In genomic region chr11:121048464-121049233, GRCh38 we compare ENCODE assay signal across 22 cellular contexts. TPM values are rescaled to one million over a fixed set of nuclear protein-coding genes. Genes with fewer than 3 reads are reported as not detected.
DNase-seq lines count a peak whose midpoint lies in the region; ATAC-seq, FAIRE-seq and TF ChIP-seq lines count a peak whose summit lies in the region.
"Had no signal": no experiment of that assay in that cellular context is flagged by ENCODE, and none has a peak within 500 bp of the region (broad histone marks: within the 10 kb centered on the region; RNA-seq: fewer than 3 reads in every experiment).

No MANE protein-coding gene starts in this region.

- no peak overlapping the region for H2AK5ac ChIP-seq in mesendoderm (ENCODE audit: low read length)

- H2BK120ac ChIP-seq in mesendoderm (ENCODE audit: low read depth, low read length) = no peak overlapping the region

- H3K36me3 ChIP-seq in mesendoderm (ENCODE audit: control insufficient read depth, insufficient read depth, low read length) (no peaks in the 10 kb centered on the region), ascending aorta (peaks cover 10 to 23% of the 10 kb centered on the region in 2 donors), Caco-2 (ENCODE audit: control insufficient read depth, insufficient read depth, low read length) (no peaks in the 10 kb centered on the region)

- peaks cover 28% of the 10 kb centered on the region for H3K36me3 Mint-ChIP-seq in central memory CD8-positive, alpha-beta T cell (ENCODE audit: insufficient read depth)
- H3K36me3 Mint-ChIP-seq in activated T-cell treated with anti-CD3 and anti-CD28 coated beads, Interleukin-2, amount 50 U/mL, for 24 hours (ENCODE audit: low read depth) = peaks cover 60% of the 10 kb centered on the region
- H3K36me3 Mint-ChIP-seq in T-cell (peaks cover 56% of the 10 kb centered on the region), Caco-2 (ENCODE audit: insufficient read depth, unreplicated experiment) (no peaks in the 10 kb centered on the region)

- H3K27me3 Mint-ChIP-seq in central memory CD8-positive, alpha-beta T cell = no peaks in the 10 kb centered on the region
- no peaks in the 10 kb centered on the region for H3K27me3 Mint-ChIP-seq in activated T-cell treated with anti-CD3 and anti-CD28 coated beads, Interleukin-2, amount 50 U/mL, for 24 hours
- H3K27me3 Mint-ChIP-seq in T-cell (no peaks in the 10 kb centered on the region), Caco-2 (ENCODE audit: insufficient read depth, unreplicated experiment) (no peaks in the 10 kb centered on the region)
- H3K27me3 Mint-ChIP-seq: activated CD4-positive, alpha-beta T cell treated with anti-CD3 and anti-CD28 coated beads, Interleukin-2, amount 10 ng/mL, durations not matched to agents 24 days and 14 days; activated naive CD8-positive, alpha-beta T cell treated with anti-CD3 and anti-CD28 coated beads, Interleukin-2, amount 50 U/mL, for 24 hours; CD4-positive, alpha-beta T cell had no signal

- no TSS peak for BruUV-seq in Caco-2 (replicated peaks; lab: Mats Ljungman, UMichigan)

- no peaks in the 10 kb centered on the region for H3K27me3 ChIP-seq in mesendoderm (ENCODE audit: insufficient read depth, low read length, poor library complexity)
- H3K27me3 ChIP-seq in ascending aorta = no peaks in the 10 kb centered on the region
- no peaks in the 10 kb centered on the region for H3K27me3 ChIP-seq in Caco-2 (replicated peaks; ENCODE audit: control insufficient read depth, insufficient read depth, low read length)
- H3K27me3 ChIP-seq: cardiac muscle cell, neutrophil, testis had no signal

- no peaks in the 10 kb centered on the region for H3K79me2 ChIP-seq in mesendoderm (ENCODE audit: control insufficient read depth, insufficient read depth, low read length)

- H3K79me1 ChIP-seq in mesendoderm (ENCODE audit: low read length) = no peaks in the 10 kb centered on the region

- FAIRE-seq in D721Med (lab: Jason Lieb, UNC) = peak; percentile 88
- FAIRE-seq: TTC549 had no signal

- no peak overlapping the region for H3K4me3 Mint-ChIP-seq in central memory CD8-positive, alpha-beta T cell
- H3K4me3 Mint-ChIP-seq in activated T-cell treated with anti-CD3 and anti-CD28 coated beads, Interleukin-2, amount 50 U/mL, for 24 hours = no peak overlapping the region
- H3K4me3 Mint-ChIP-seq in T-cell (no peak overlapping the region), Caco-2 (ENCODE audit: unreplicated experiment) (no peak overlapping the region)
- H3K4me3 Mint-ChIP-seq: activated CD4-positive, alpha-beta T cell treated with anti-CD3 and anti-CD28 coated beads, Interleukin-2, amount 10 ng/mL, durations not matched to agents 24 days and 14 days; activated naive CD8-positive, alpha-beta T cell treated with anti-CD3 and anti-CD28 coated beads, Interleukin-2, amount 50 U/mL, for 24 hours; CD4-positive, alpha-beta T cell had no signal

- DNase-seq in D721Med (ENCODE audit: insufficient read length, low spot score) (no peak), RPMI7951 (ENCODE audit: low read depth) (peak; percentile 20), mesendoderm (peak; percentile 20), T-cell (no peak), ascending aorta (ENCODE audit: low spot score in 2 of 2) (no peak), Caco-2 (no peak)
- no peak for DNase-seq in central memory CD8-positive, alpha-beta T cell (ENCODE audit: low spot score in 2 of 2)
- no peak for DNase-seq in activated T-cell treated with anti-CD3 and anti-CD28 coated beads, Interleukin-2, amount 50 U/mL, for 24 hours
- DNase-seq: activated CD4-positive, alpha-beta T cell treated with anti-CD3 and anti-CD28 coated beads, Interleukin-2, amount 10 ng/mL, durations not matched to agents 24 days and 14 days; activated CD8-positive, alpha-beta memory T cell treated with anti-CD3 and anti-CD28 coated beads, Interleukin-2, amount 50 U/mL, for 4 hours; activated effector memory CD4-positive, alpha-beta T cell treated with Interleukin-2 at 50 U/mL for 16 hours; activated naive CD8-positive, alpha-beta T cell treated with anti-CD3 and anti-CD28 coated beads, Interleukin-2, amount 50 U/mL, for 24 hours; CD4-positive, alpha-beta T cell; erythroblast; left ventricle myocardium superior; NCI-H82; PC-9; SW 1271; testis had no signal

- H3K9me3 ChIP-seq in ascending aorta (no peaks in the 10 kb centered on the region), Caco-2 (no peaks in the 10 kb centered on the region)
- H3K9me3 ChIP-seq: neutrophil, testis had no signal

- no peak overlapping the region for H2BK15ac ChIP-seq in mesendoderm (replicated peaks; ENCODE audit: low read depth)

- TF ChIP-seq CTCF in D721Med (IDR thresholded peaks at IDR 0.05; ENCODE audit: insufficient read depth, missing control alignments) = no peak
- TF ChIP-seq CTCF in ascending aorta (IDR thresholded peaks at IDR 0.05) = no peak
- no peak for TF ChIP-seq CTCF in Caco-2 (IDR thresholded peaks at IDR 0.05; ENCODE audit: insufficient read depth in 1 of 2, low read depth in 1 of 2, low read length in 1 of 2, severe bottlenecking in 1 of 2, unreplicated experiment in 1 of 2)

- no peaks in the 10 kb centered on the region for H3K9me3 Mint-ChIP-seq in central memory CD8-positive, alpha-beta T cell
- H3K9me3 Mint-ChIP-seq in activated T-cell treated with anti-CD3 and anti-CD28 coated beads, Interleukin-2, amount 50 U/mL, for 24 hours = no peaks in the 10 kb centered on the region
- no peaks in the 10 kb centered on the region for H3K9me3 Mint-ChIP-seq in T-cell
- H3K9me3 Mint-ChIP-seq in Caco-2 (ENCODE audit: unreplicated experiment) = no peaks in the 10 kb centered on the region
- H3K9me3 Mint-ChIP-seq: activated CD4-positive, alpha-beta T cell treated with anti-CD3 and anti-CD28 coated beads, Interleukin-2, amount 10 ng/mL, durations not matched to agents 24 days and 14 days; activated naive CD8-positive, alpha-beta T cell treated with anti-CD3 and anti-CD28 coated beads, Interleukin-2, amount 50 U/mL, for 24 hours; CD4-positive, alpha-beta T cell had no signal

- H3K9ac ChIP-seq in mesendoderm (ENCODE audit: low read length) = no peak overlapping the region

- CTCF ChIA-PET in T-cell (lab: Charles Lee) (interaction anchor here in 1 of 2 donors (0.5 to 0.6 kb wide), 3 partner anchors 127 to 1564 kb away, joined by 3 to 5 read pairs (median 4); no protein-coding TSS in a partner anchor), Caco-2 (lab: Charles Lee) (interaction anchor here (0.8 kb wide), 1 partner anchor 146 kb away, joined by 4 read pairs; no protein-coding TSS in a partner anchor)

- no peak overlapping the region for H3K4ac ChIP-seq in mesendoderm (ENCODE audit: low read depth, low read length)

- H2BK5ac ChIP-seq in mesendoderm (ENCODE audit: low read length) = no peak overlapping the region

- H3K4me1 ChIP-seq in mesendoderm (ENCODE audit: control insufficient read depth, low read depth, low read length) (peaks cover 2% of the 10 kb centered on the region), ascending aorta (no peaks in the 10 kb centered on the region), Caco-2 (peaks cover 15% of the 10 kb centered on the region)
- H3K4me1 ChIP-seq: testis had no signal

- H4K5ac ChIP-seq in mesendoderm (ENCODE audit: low read length) = no peak overlapping the region

- no CpG with 5 or more reads among the region's 3 CpGs for WGBS in mesendoderm (ENCODE audit: extremely low coverage, insufficient coverage, low lambda C conversion rate)

- H3K27ac ChIP-seq in mesendoderm (ENCODE audit: low read depth, low read length) (no peak overlapping the region), ascending aorta (no peak overlapping the region)
- H3K27ac ChIP-seq: cardiac muscle cell, neutrophil, PC-9, testis had no signal

- H3K4me1 Mint-ChIP-seq in central memory CD8-positive, alpha-beta T cell = no peaks in the 10 kb centered on the region
- no peaks in the 10 kb centered on the region for H3K4me1 Mint-ChIP-seq in activated T-cell treated with anti-CD3 and anti-CD28 coated beads, Interleukin-2, amount 50 U/mL, for 24 hours (ENCODE audit: low read depth)
- peaks cover 0 to 6% (median 0%) of the 10 kb centered on the region in 3 donors for H3K4me1 Mint-ChIP-seq in T-cell
- H3K4me1 Mint-ChIP-seq in Caco-2 (ENCODE audit: low read depth, unreplicated experiment) = peaks cover 9% of the 10 kb centered on the region
- H3K4me1 Mint-ChIP-seq: activated CD4-positive, alpha-beta T cell treated with anti-CD3 and anti-CD28 coated beads, Interleukin-2, amount 10 ng/mL, durations not matched to agents 24 days and 14 days; activated naive CD8-positive, alpha-beta T cell treated with anti-CD3 and anti-CD28 coated beads, Interleukin-2, amount 50 U/mL, for 24 hours had no signal

- peak overlapping the region; percentile 5 for H3K27ac Mint-ChIP-seq in central memory CD8-positive, alpha-beta T cell (ENCODE audit: low read depth)
- no peak overlapping the region for H3K27ac Mint-ChIP-seq in activated T-cell treated with anti-CD3 and anti-CD28 coated beads, Interleukin-2, amount 50 U/mL, for 24 hours
- no peak overlapping the region for H3K27ac Mint-ChIP-seq in T-cell
- H3K27ac Mint-ChIP-seq in Caco-2 (ENCODE audit: unreplicated experiment) = no peak overlapping the region
- H3K27ac Mint-ChIP-seq: activated CD4-positive, alpha-beta T cell treated with anti-CD3 and anti-CD28 coated beads, Interleukin-2, amount 10 ng/mL, durations not matched to agents 24 days and 14 days; activated naive CD8-positive, alpha-beta T cell treated with anti-CD3 and anti-CD28 coated beads, Interleukin-2, amount 50 U/mL, for 24 hours; CD4-positive, alpha-beta T cell had no signal

- H3K18ac ChIP-seq in mesendoderm (ENCODE audit: low read length) = no peak overlapping the region

- POLR2A ChIA-PET in T-cell (lab: Charles Lee) = no interaction called here
- POLR2A ChIA-PET in Caco-2 (lab: Charles Lee) = interaction anchor here (0.7 to 0.9 kb wide), 2 partner anchors 25 to 244 kb away, joined by 3 to 8 read pairs; partner anchors contain the start of genes SC5D and TBCEL

- no peak overlapping the region for H3K4me2 ChIP-seq in mesendoderm (ENCODE audit: low read length)
- H3K4me2 ChIP-seq: PC-9 had no signal

- no peak for ATAC-seq in central memory CD8-positive, alpha-beta T cell (replicated peaks; ENCODE audit: extremely low read depth, poor library complexity, severe bottlenecking)
- ATAC-seq in T-cell (replicated peaks in 1 of 4) = no peak
- ATAC-seq: activated naive CD8-positive, alpha-beta T cell treated with anti-CD3 and anti-CD28 coated beads, Interleukin-2, amount 50 U/mL, for 24 hours; left ventricle myocardium superior had no signal

- intact Hi-C loops in ascending aorta (cut with DNase I) = no loop called here
- intact Hi-C loops in Caco-2 (cut with micrococcal nuclease; ENCODE audit: unreplicated experiment) = loop anchor here (2.0 kb wide), 1 partner anchor 14 kb away; no protein-coding TSS in a partner anchor

- H4K8ac ChIP-seq in mesendoderm (ENCODE audit: low read depth, low read length) = no peak overlapping the region

- no peak overlapping the region for H3K56ac ChIP-seq in mesendoderm (ENCODE audit: low read length)

- H3K23ac ChIP-seq in mesendoderm (ENCODE audit: low read length) = no peak overlapping the region

- H3K4me3 ChIP-seq in mesendoderm (ENCODE audit: low read length) (no peak overlapping the region), ascending aorta (no peak overlapping the region), Caco-2 (ENCODE audit: low read depth, low read length) (no peak overlapping the region)
- H3K4me3 ChIP-seq: cardiac muscle cell, PC-9, testis had no signal

RNA-seq across cellular contexts. Expression of gene TBCEL, which starts 24.7 kb away (rescaled TPM):
- 10.6 and 11.3 TPM in 2 replicates for total RNA-seq in RPMI7951 (2014; rRNA removed; shearing (Covaris generic))
- polyA plus RNA-seq in mesendoderm (2013, experiment 1 of 2) = 6.0 TPM
- 6.6 TPM for polyA plus RNA-seq in mesendoderm (2013, experiment 2 of 2)
- total RNA-seq in T-cell (10 to 100 TPM; 16.0 to 26.4 (median 19.0) TPM), ascending aorta (40.4 TPM), Caco-2 (2022) (23.6 and 24.3 TPM in 2 replicates)

RNA-seq across cellular contexts. Expression of gene TECTA, which starts 52.4 kb away (rescaled TPM):
- 0.12 TPM in 1 of 2 replicates, not detected in the other for total RNA-seq in RPMI7951 (2014; rRNA removed; shearing (Covaris generic))
- 0.35 TPM for polyA plus RNA-seq in mesendoderm (2013, experiment 1 of 2)
- polyA plus RNA-seq in mesendoderm (2013, experiment 2 of 2) = 0.32 TPM
- total RNA-seq in T-cell (under 1 TPM; 0.30 to 0.60 (median 0.50) TPM), ascending aorta (not detected), Caco-2 (2022) (0.37 and 0.41 TPM in 2 replicates)

Comparison
In these comparisons a context has a peak if more than half of its experiments do, and no peak if none do; other contexts are left out.
1. DNase-seq: peak in RPMI7951 (single experiment) and mesendoderm (single experiment); none in D721Med (single experiment), central memory CD8-positive, alpha-beta T cell (0 of 2), activated T-cell treated with anti-CD3 and anti-CD28 coated beads, Interleukin-2, amount 50 U/mL, for 24 hours (single experiment), T-cell (0 of 34), ascending aorta (0 of 2) and Caco-2 (0 of 2).